ENCODE assay signal across 8 cellular contexts in the genomic region with DNA sequence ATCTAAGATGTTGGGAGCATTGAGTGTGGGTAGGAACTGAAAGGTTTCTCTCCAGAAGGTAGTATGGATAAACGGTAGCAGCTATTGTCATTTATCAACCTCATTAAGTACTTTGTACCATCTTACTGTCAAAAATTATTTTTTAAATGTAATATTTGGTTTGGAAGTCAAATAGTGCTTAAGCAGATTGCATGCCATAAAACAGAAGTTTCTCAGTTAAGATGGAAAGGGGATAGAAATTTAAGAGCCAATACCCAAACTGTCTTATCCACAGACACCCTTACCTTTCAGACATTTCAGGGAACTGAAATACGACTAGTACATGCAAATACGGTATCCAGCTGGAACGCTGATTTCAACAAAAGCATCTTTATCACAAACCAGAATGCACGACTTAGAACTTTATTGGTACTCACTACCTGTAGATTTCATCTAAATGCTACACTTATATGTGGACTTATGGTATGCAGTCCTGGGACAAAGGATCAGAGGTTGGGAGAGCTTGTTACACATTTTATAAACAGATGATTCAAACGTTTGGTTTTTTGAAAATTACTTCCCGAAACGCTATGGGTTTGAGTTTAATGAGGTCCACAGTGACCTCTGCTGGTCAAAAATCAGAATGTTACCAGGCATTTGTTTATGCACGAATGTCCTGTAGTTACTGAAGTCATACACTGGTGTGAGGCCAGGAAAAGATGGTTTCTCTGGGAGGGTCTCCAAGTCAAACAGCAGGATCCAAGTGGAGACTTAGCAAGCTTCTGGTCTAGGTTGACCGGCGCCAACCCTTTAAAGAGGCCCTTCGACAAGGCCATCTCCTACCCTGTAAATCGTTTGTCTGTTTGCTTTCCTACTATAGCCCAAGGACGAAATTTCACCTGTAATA. TPM values are rescaled to one million over a fixed set of nuclear protein-coding genes. Genes with fewer than 3 reads are reported as not detected.
DNase-seq lines count a peak whose midpoint lies in the region; ATAC-seq and TF ChIP-seq lines count a peak whose summit lies in the region.

No MANE protein-coding gene starts in this region.

- intact Hi-C loops in upper lobe of right lung (cut with DNase I): no loop called here

- H3K27me3 Mint-ChIP-seq in activated CD4-positive, alpha-beta T cell treated with anti-CD3 and anti-CD28 coated beads, Interleukin-2, amount 10 ng/mL, durations not matched to agents 7 days and 5 days: peaks cover 5% of the 10 kb centered on the region

- H3K4me3 ChIP-seq in epithelial cell of proximal tubule (ENCODE audit: low read depth, low read length) (peak overlapping the region; percentile 23), muscle layer of duodenum (ENCODE audit: low read depth in 1 of 2, low read length in 2 of 2) (peak overlapping the region; percentile 32 to 61), upper lobe of right lung (no peak overlapping the region)

- peaks cover 2% of the 10 kb centered on the region for H3K4me1 Mint-ChIP-seq in activated CD4-positive, alpha-beta T cell treated with anti-CD3 and anti-CD28 coated beads, Interleukin-2, amount 10 ng/mL, durations not matched to agents 7 days and 5 days

- POLR2A ChIA-PET in activated CD4-positive, alpha-beta T cell treated with anti-CD3 and anti-CD28 coated beads, Interleukin-2, amount 10 ng/mL, durations not matched to agents 7 days and 5 days (lab: Charles Lee): no interaction called here

- H3K4me1 ChIP-seq in muscle layer of duodenum (ENCODE audit: control insufficient read depth in 1 of 2, insufficient read depth in 2 of 2, low read length in 2 of 2): peaks cover 6 to 26% of the 10 kb centered on the region in 2 donors
- no peaks in the 10 kb centered on the region for H3K4me1 ChIP-seq in upper lobe of right lung

- CTCF ChIA-PET in activated CD4-positive, alpha-beta T cell treated with anti-CD3 and anti-CD28 coated beads, Interleukin-2, amount 10 ng/mL, durations not matched to agents 7 days and 5 days (lab: Charles Lee): interaction anchor here (0.5 kb wide), 1 partner anchor 60 kb away, joined by 4 read pairs; no protein-coding TSS in a partner anchor

- H3K27me3 ChIP-seq in muscle layer of duodenum (ENCODE audit: low read depth, low read length) (no peaks in the 10 kb centered on the region), upper lobe of right lung (no peaks in the 10 kb centered on the region)

- H3K27ac Mint-ChIP-seq in activated CD4-positive, alpha-beta T cell treated with anti-CD3 and anti-CD28 coated beads, Interleukin-2, amount 10 ng/mL, durations not matched to agents 7 days and 5 days: no peak overlapping the region

- DNase-seq in AG09319 (ENCODE audit: extremely low read depth, low read depth) (peak; percentile 61), NCI-H345 (lab: John Stamatoyannopoulos, UW) (peak; percentile 63), epithelial cell of proximal tubule (ENCODE audit: low read depth) (peak; percentile 25), upper lobe of right lung (no peak)
- DNase-seq in activated CD4-positive, alpha-beta T cell treated with anti-CD3 and anti-CD28 coated beads, Interleukin-2, amount 10 ng/mL, durations not matched to agents 7 days and 5 days: peak; percentile 62

- peak; percentile 65 for ATAC-seq in GM18498 (IDR thresholded peaks at IDR 0.05; ENCODE audit: unreplicated experiment)
- ATAC-seq in HG03175 (IDR thresholded peaks at IDR 0.05; ENCODE audit: unreplicated experiment): peak; percentile 77
- peak; percentile 87 for ATAC-seq in upper lobe of right lung

- no peaks in the 10 kb centered on the region for H3K36me3 Mint-ChIP-seq in activated CD4-positive, alpha-beta T cell treated with anti-CD3 and anti-CD28 coated beads, Interleukin-2, amount 10 ng/mL, durations not matched to agents 7 days and 5 days (ENCODE audit: low read depth)

- no peak overlapping the region for H3K27ac ChIP-seq in muscle layer of duodenum (ENCODE audit: low read length)
- no peak overlapping the region for H3K27ac ChIP-seq in upper lobe of right lung

- H3K36me3 ChIP-seq in muscle layer of duodenum (ENCODE audit: control insufficient read depth in 1 of 2, insufficient read depth in 2 of 2, low read length in 2 of 2): no peaks in the 10 kb centered on the region
- no peaks in the 10 kb centered on the region for H3K36me3 ChIP-seq in upper lobe of right lung

- H3K9me3 ChIP-seq in muscle layer of duodenum (ENCODE audit: control insufficient read depth in 1 of 2, low read length in 2 of 2) (no peaks in the 10 kb centered on the region), upper lobe of right lung (no peaks in the 10 kb centered on the region)

- no peak overlapping the region for H3K4me3 Mint-ChIP-seq in activated CD4-positive, alpha-beta T cell treated with anti-CD3 and anti-CD28 coated beads, Interleukin-2, amount 10 ng/mL, durations not matched to agents 7 days and 5 days

- TF ChIP-seq CTCF in AG09319 (IDR thresholded peaks at IDR 0.05; ENCODE audit: low read depth, low read length) (peak; percentile 63), epithelial cell of proximal tubule (conservative IDR thresholded peaks at IDR 0.05; ENCODE audit: low read depth, low read length) (peak; percentile 71), upper lobe of right lung (IDR thresholded peaks at IDR 0.05) (peak; percentile 77)

- no peaks in the 10 kb centered on the region for H3K9me3 Mint-ChIP-seq in activated CD4-positive, alpha-beta T cell treated with anti-CD3 and anti-CD28 coated beads, Interleukin-2, amount 10 ng/mL, durations not matched to agents 7 days and 5 days

RNA-seq across cellular contexts. Expression of gene DUT, which starts 45.7 kb away (rescaled TPM):
- 100 to 1,000 TPM; 291 to 308 TPM for total RNA-seq in activated CD4-positive, alpha-beta T cell treated with anti-CD3 and anti-CD28 coated beads, Interleukin-2, amount 10 ng/mL, durations not matched to agents 7 days and 5 days
- total RNA-seq in epithelial cell of proximal tubule (158 and 168 TPM in 2 replicates), upper lobe of right lung (90.0 TPM)
